In the genomic region with DNA sequence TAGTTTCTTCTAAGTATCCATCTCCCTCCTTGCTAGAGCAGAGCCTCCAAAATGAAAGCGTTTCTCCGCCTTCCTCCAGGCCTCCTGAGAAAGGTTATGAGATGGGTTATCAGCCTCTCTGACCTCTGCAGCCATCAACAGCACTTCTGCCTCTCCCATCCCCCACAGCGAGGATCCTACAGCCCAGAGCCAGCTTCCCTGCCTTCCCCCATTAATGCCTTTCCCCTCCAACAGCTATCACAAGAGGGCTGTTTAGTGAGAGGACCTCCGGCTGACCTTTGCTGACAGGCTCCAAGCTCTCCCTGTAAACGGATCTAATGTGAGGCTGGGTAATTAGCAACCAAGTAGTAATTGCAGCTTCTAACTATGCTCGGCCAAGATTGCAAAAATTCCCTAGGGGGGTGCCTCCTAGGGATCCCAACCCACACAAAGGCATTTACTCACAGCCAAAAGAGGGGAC, we compare ENCODE assay signal across 12 cellular contexts. TPM values are rescaled to one million over a fixed set of nuclear protein-coding genes. Genes with fewer than 3 reads are reported as not detected.
DNase-seq lines count a peak whose midpoint lies in the region; ATAC-seq, FAIRE-seq and TF ChIP-seq lines count a peak whose summit lies in the region.
"Had no signal": no experiment of that assay in that cellular context is flagged by ENCODE, and none has a peak within 500 bp of the region (broad histone marks: within the 10 kb centered on the region; RNA-seq: fewer than 3 reads in every experiment).

No MANE protein-coding gene starts in this region.

- peaks cover 26% of the 10 kb centered on the region for H4K20me1 ChIP-seq in neural progenitor cell (ENCODE audit: low read depth)

- H3K4me3 ChIP-seq in heart left ventricle: no peak overlapping the region
- H3K4me3 ChIP-seq in neural progenitor cell: no peak overlapping the region

- peaks cover 12 to 79% (median 49%) of the 10 kb centered on the region in 12 donors for H3K4me1 ChIP-seq in heart left ventricle
- peaks cover 57% of the 10 kb centered on the region for H3K4me1 ChIP-seq in neural progenitor cell

- H3K27me3 Mint-ChIP-seq in glutamatergic neuron (ENCODE audit: unreplicated experiment) (peaks cover 4% of the 10 kb centered on the region), neural progenitor cell (ENCODE audit: insufficient read depth, low read depth) (peaks cover 5% of the 10 kb centered on the region)
- no peaks in the 10 kb centered on the region for H3K27me3 Mint-ChIP-seq in activated CD4-positive, alpha-beta T cell treated with anti-CD3 and anti-CD28 coated beads for 36 hours

- peak in 3 of 4 donors; percentile 11 to 50 (median 47) for ATAC-seq in heart left ventricle
- no peak for ATAC-seq in left cardiac atrium
- ATAC-seq in activated CD4-positive, alpha-beta T cell treated with anti-CD3 and anti-CD28 coated beads for 36 hours: no peak
- ATAC-seq in HG03039 (IDR thresholded peaks at IDR 0.05; ENCODE audit: unreplicated experiment): no peak

- CTCF ChIA-PET in activated CD4-positive, alpha-beta T cell treated with anti-CD3 and anti-CD28 coated beads for 36 hours (lab: Charles Lee): no interaction called here

- no peak for FAIRE-seq in H54 (lab: Jason Lieb, UNC)
- FAIRE-seq: endothelial cell of umbilical vein had no signal

- no peaks in the 10 kb centered on the region for H3K9me3 Mint-ChIP-seq in glutamatergic neuron (ENCODE audit: unreplicated experiment)
- no peaks in the 10 kb centered on the region for H3K9me3 Mint-ChIP-seq in neural progenitor cell
- H3K9me3 Mint-ChIP-seq in activated CD4-positive, alpha-beta T cell treated with anti-CD3 and anti-CD28 coated beads for 36 hours (ENCODE audit: low read depth): no peaks in the 10 kb centered on the region

- H3K4me3 Mint-ChIP-seq in glutamatergic neuron (ENCODE audit: unreplicated experiment): peak overlapping the region; percentile 67
- peak overlapping the region; percentile 34 for H3K4me3 Mint-ChIP-seq in neural progenitor cell
- H3K4me3 Mint-ChIP-seq in activated CD4-positive, alpha-beta T cell treated with anti-CD3 and anti-CD28 coated beads for 36 hours: no peak overlapping the region

- POLR2A ChIA-PET in activated CD4-positive, alpha-beta T cell treated with anti-CD3 and anti-CD28 coated beads for 36 hours (lab: Charles Lee): no interaction called here

- no peak overlapping the region for H3K9ac ChIP-seq in neural progenitor cell

- H3K4me2 ChIP-seq in neural progenitor cell: peak overlapping the region; percentile 29

- TF ChIP-seq CTCF in heart left ventricle (IDR thresholded peaks at IDR 0.05): no peak
- TF ChIP-seq CTCF in glutamatergic neuron (IDR thresholded peaks at IDR 0.05; ENCODE audit: partially characterized antibody, unreplicated experiment): no peak
- no peak for TF ChIP-seq CTCF in neural progenitor cell (IDR thresholded peaks at IDR 0.05)

- H3K9me3 ChIP-seq in heart left ventricle (no peaks in the 10 kb centered on the region), neural progenitor cell (ENCODE audit: low read depth) (no peaks in the 10 kb centered on the region)

- no peak overlapping the region for H2AFZ ChIP-seq in neural progenitor cell (replicated peaks)

- H3K4me1 Mint-ChIP-seq in glutamatergic neuron (ENCODE audit: low read depth, unreplicated experiment) (peaks cover 35% of the 10 kb centered on the region), neural progenitor cell (peaks cover 71% of the 10 kb centered on the region)
- H3K4me1 Mint-ChIP-seq in activated CD4-positive, alpha-beta T cell treated with anti-CD3 and anti-CD28 coated beads for 36 hours: no peaks in the 10 kb centered on the region

- WGBS in heart left ventricle, 4 donors: 35 to 51% (median 43%) methylated on average over 6 of the region's 6 CpGs

- H3K36me3 Mint-ChIP-seq in glutamatergic neuron (ENCODE audit: unreplicated experiment) (no peaks in the 10 kb centered on the region), neural progenitor cell (peaks cover 4% of the 10 kb centered on the region)
- H3K36me3 Mint-ChIP-seq in activated CD4-positive, alpha-beta T cell treated with anti-CD3 and anti-CD28 coated beads for 36 hours (ENCODE audit: low read depth): no peaks in the 10 kb centered on the region

- DNase-seq in heart left ventricle (peak in 1 of 5 donors; percentile 51), left cardiac atrium (no peak), glutamatergic neuron (peak; percentile 74), neural progenitor cell (ENCODE audit: low spot score) (peak; percentile 85), H54 (ENCODE audit: insufficient read length, low spot score) (no peak)
- DNase-seq in activated CD4-positive, alpha-beta T cell treated with anti-CD3 and anti-CD28 coated beads for 36 hours: no peak
- no peak for DNase-seq in stimulated activated CD4-positive, alpha-beta T cell treated with anti-CD3 and anti-CD28 coated beads, Interleukin-12 subunit alpha, Interleukin-12 subunit beta, amount 100 ng/mL, for 4 hours
- DNase-seq: activated CD4-positive, CD25-positive, alpha-beta regulatory T cell treated with anti-CD3 and anti-CD28 coated beads, Interleukin-2, amount 50 U/mL, for 72 hours; activated T-cell treated with anti-CD3 and anti-CD28 coated beads, Interleukin-2, amount 50 U/mL, for 48 hours; NCI-H1694 had no signal

- no peak for TF ChIP-seq POLR2A in heart left ventricle (IDR thresholded peaks at IDR 0.05)
- no peak for TF ChIP-seq POLR2A in H54 (IDR thresholded peaks at IDR 0.05; ENCODE audit: low read depth, low read length)

- no peaks in the 10 kb centered on the region for H3K79me2 ChIP-seq in neural progenitor cell (ENCODE audit: low read depth)

- no peaks in the 10 kb centered on the region for H3K36me3 ChIP-seq in heart left ventricle
- no peaks in the 10 kb centered on the region for H3K36me3 ChIP-seq in neural progenitor cell

- peaks cover 36% of the 10 kb centered on the region for H3F3A ChIP-seq in neural progenitor cell (ENCODE audit: low read depth)

- H3K27ac ChIP-seq in heart left ventricle: peak overlapping the region in 7 of 12 donors; percentile 15 to 82 (median 19)
- peak overlapping the region; percentile 65 for H3K27ac ChIP-seq in neural progenitor cell

- intact Hi-C loops in heart left ventricle (cut with DNase I): loop anchor here in 1 of 10 donors (5.0 kb wide), 1 partner anchor 60 kb away; no protein-coding TSS in a partner anchor
- intact Hi-C loops in left cardiac atrium (cut with DNase I): no loop called here
- intact Hi-C loops in activated CD4-positive, alpha-beta T cell treated with anti-CD3 and anti-CD28 coated beads for 36 hours (cut with DNase I, micrococcal nuclease): no loop called here

- H3K27ac Mint-ChIP-seq in glutamatergic neuron (ENCODE audit: unreplicated experiment) (peak overlapping the region; percentile 50), neural progenitor cell (peak overlapping the region; percentile 93)
- H3K27ac Mint-ChIP-seq in activated CD4-positive, alpha-beta T cell treated with anti-CD3 and anti-CD28 coated beads for 36 hours: no peak overlapping the region

- H3K27me3 ChIP-seq in heart left ventricle: no peaks in the 10 kb centered on the region
- no peaks in the 10 kb centered on the region for H3K27me3 ChIP-seq in neural progenitor cell

RNA-seq across cellular contexts. Expression of a gene that starts 55.8 kb away (rescaled TPM):
- total RNA-seq in heart left ventricle: 10 to 100 TPM in 6 of 9 donors, 1 to 10 TPM in 3; 7.8 to 21.6 (median 14.5) TPM
- polyA plus RNA-seq in heart left ventricle: 1 to 10 TPM; 3.8 to 4.0 TPM
- 10 to 100 TPM; 11.9 to 12.6 TPM for total RNA-seq in left cardiac atrium
- total RNA-seq in glutamatergic neuron (ENCODE audit: unreplicated experiment): 6.8 TPM
- 1.5 and 2.4 TPM in 2 replicates for total RNA-seq in neural progenitor cell (ENCODE audit: low replicate concordance)
- total RNA-seq in activated CD4-positive, alpha-beta T cell treated with anti-CD3 and anti-CD28 coated beads for 36 hours: under 1 TPM; 0.27 to 0.37 TPM

Comparison
In these comparisons a context has a peak if more than half of its experiments do, and no peak if none do; other contexts are left out.
1. ATAC-seq: peak in heart left ventricle (3 of 4); none in left cardiac atrium (0 of 2), activated CD4-positive, alpha-beta T cell treated with anti-CD3 and anti-CD28 coated beads for 36 hours (single experiment) and HG03039 (single experiment).
2. DNase-seq: peak in glutamatergic neuron (single experiment) and neural progenitor cell (single experiment); none in left cardiac atrium (single experiment), activated CD4-positive, alpha-beta T cell treated with anti-CD3 and anti-CD28 coated beads for 36 hours (single experiment), stimulated activated CD4-positive, alpha-beta T cell treated with anti-CD3 and anti-CD28 coated beads, Interleukin-12 subunit alpha, Interleukin-12 subunit beta, amount 100 ng/mL, for 4 hours (single experiment) and H54 (single experiment).